1 cellular context compared by ENCODE assay signal in genomic region chr1:17207966-17208418, GRCh38.
TF ChIP-seq lines count a peak whose summit lies in the region.

No MANE protein-coding gene starts in this region.

TF ChIP-seq in HepG2, 621 proteins besides CTCF, POLR2A, EP300 and RAD21 (continued from another document):
- TF ChIP-seq MBD4 (IDR thresholded peaks at IDR 0.05; ENCODE audit: borderline replicate concordance, low read length), result no peak
- TF ChIP-seq ARID4A (CRISPR knock-in tag; IDR thresholded peaks at IDR 0.05; ENCODE audit: borderline replicate concordance), result no peak
